Comparison of ENCODE assay signal across 1 cellular context in genomic region chr3:30690199-30690598, GRCh38.
TF ChIP-seq lines count a peak whose summit lies in the region.

No MANE protein-coding gene starts in this region.

TF ChIP-seq in IMR-90, 13 proteins besides CTCF, POLR2A, EP300 and RAD21 (continued from another document):
- no peak for TF ChIP-seq MXI1 (IDR thresholded peaks at IDR 0.05; ENCODE audit: borderline replicate concordance, low read depth, low read length)
